Comparison of ENCODE assay signal across 21 cellular contexts in the genomic region with DNA sequence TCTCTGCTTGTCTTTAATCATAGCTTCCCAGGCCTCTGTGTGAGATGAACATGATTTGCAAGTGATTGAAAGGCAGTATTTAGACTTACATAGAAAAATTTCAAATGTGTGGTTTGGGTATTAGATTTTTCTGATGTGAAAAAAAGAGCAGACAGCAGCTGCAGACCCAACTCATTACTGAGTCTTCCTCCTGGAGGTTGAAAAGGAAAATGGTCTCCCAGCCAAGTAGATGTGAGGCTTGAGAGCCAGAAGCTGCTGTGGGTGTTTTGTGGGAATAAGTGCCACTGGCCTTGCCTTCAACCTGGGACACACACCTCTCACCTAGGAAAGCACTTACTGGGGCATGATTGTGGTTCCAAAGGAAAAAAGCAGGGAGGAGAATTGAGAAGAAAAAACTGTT.
DNase-seq lines count a peak whose midpoint lies in the region; ATAC-seq, FAIRE-seq and TF ChIP-seq lines count a peak whose summit lies in the region.
"Had no signal": no experiment of that assay in that cellular context is flagged by ENCODE, and none has a peak within 500 bp of the region (broad histone marks: within the 10 kb centered on the region; RNA-seq: fewer than 3 reads in every experiment).

No MANE protein-coding gene starts in this region.

- H3K9me3 Mint-ChIP-seq in H9 (no peaks in the 10 kb centered on the region), astrocyte (ENCODE audit: unreplicated experiment) (no peaks in the 10 kb centered on the region), mesothelial cell of epicardium (no peaks in the 10 kb centered on the region), osteocyte (ENCODE audit: unreplicated experiment) (no peaks in the 10 kb centered on the region)
- H3K9me3 Mint-ChIP-seq: CD4-positive, alpha-beta T cell had no signal

- H3K27ac ChIP-seq in H9 (ENCODE audit: insufficient read length, low read depth, low read length) (no peak overlapping the region), astrocyte (ENCODE audit: low read depth, low read length) (no peak overlapping the region), mammary epithelial cell (ENCODE audit: insufficient read depth, low read depth, low read length) (no peak overlapping the region), heart right ventricle (no peak overlapping the region)
- H3K27ac ChIP-seq: A549, RWPE1 had no signal

- TF ChIP-seq CTCF in H9 (conservative IDR thresholded peaks at IDR 0.05) (peak; percentile 32; the same call in 1 of the 3 replicates), astrocyte (IDR thresholded peaks at IDR 0.05; ENCODE audit: insufficient read depth, low read depth, low read length) (no peak), mesothelial cell of epicardium (IDR thresholded peaks at IDR 0.05; ENCODE audit: unreplicated experiment) (no peak), osteocyte (IDR thresholded peaks at IDR 0.05) (no peak), mammary epithelial cell (conservative IDR thresholded peaks at IDR 0.05 in 1 of 2, IDR thresholded peaks at IDR 0.05 in 1 of 2; ENCODE audit: extremely low read depth in 1 of 2, insufficient read depth in 1 of 2, low read depth in 1 of 2, low read length in 2 of 2) (no peak), heart right ventricle (IDR thresholded peaks at IDR 0.05) (no peak)

- H3K18ac ChIP-seq in H9 (ENCODE audit: insufficient read length, low read depth, low read length): peak overlapping the region; percentile 4

- H2BK15ac ChIP-seq in H9 (ENCODE audit: low read depth, low read length): no peak overlapping the region

- no peak for ATAC-seq in heart right ventricle
- ATAC-seq: A549, SK-N-SH treated with all-trans-retinoic acid at 6 μM for 48 hours had no signal

- no peak overlapping the region for H4K5ac ChIP-seq in H9 (ENCODE audit: insufficient read length, low read depth, low read length)

- H3K36me3 ChIP-seq in astrocyte (ENCODE audit: insufficient read depth, low read length): peaks cover 20% of the 10 kb centered on the region
- peaks cover 36% of the 10 kb centered on the region for H3K36me3 ChIP-seq in mammary epithelial cell (ENCODE audit: insufficient read depth, low read length)
- peaks cover 0 to 97% (median 24%) of the 10 kb centered on the region in 9 donors for H3K36me3 ChIP-seq in heart right ventricle

- H3K27ac Mint-ChIP-seq in H9: peak overlapping the region; percentile 81 to 96 (median 91); a peak in 6 of 7 replicates
- H3K27ac Mint-ChIP-seq in astrocyte (ENCODE audit: unreplicated experiment): peak overlapping the region; percentile 93
- H3K27ac Mint-ChIP-seq in mesothelial cell of epicardium: peak overlapping the region; percentile 64
- peak overlapping the region; percentile 56 for H3K27ac Mint-ChIP-seq in osteocyte (ENCODE audit: unreplicated experiment)
- H3K27ac Mint-ChIP-seq: CD4-positive, alpha-beta T cell had no signal

- H3K36me3 Mint-ChIP-seq in H9 (ENCODE audit: insufficient read depth in 1 of 3, low read depth in 3 of 3) (peaks cover 10 to 35% (median 12%) of the 10 kb centered on the region in 3 experiments; a peak in 6 of 7 replicates), astrocyte (ENCODE audit: low read depth, unreplicated experiment) (peaks cover 14% of the 10 kb centered on the region), mesothelial cell of epicardium (peaks cover 31% of the 10 kb centered on the region), osteocyte (ENCODE audit: unreplicated experiment) (peaks cover 49% of the 10 kb centered on the region)

- no peaks in the 10 kb centered on the region for H3K79me1 ChIP-seq in H9 (ENCODE audit: insufficient read depth, low read depth, low read length, poor library complexity, severe bottlenecking)

- no peak overlapping the region for H3T11ph ChIP-seq in H9 (ENCODE audit: low read length)

- no peaks in the 10 kb centered on the region for H3K27me3 Mint-ChIP-seq in H9 (ENCODE audit: low read depth)
- no peaks in the 10 kb centered on the region for H3K27me3 Mint-ChIP-seq in astrocyte (ENCODE audit: low read depth, unreplicated experiment)
- no peaks in the 10 kb centered on the region for H3K27me3 Mint-ChIP-seq in mesothelial cell of epicardium (ENCODE audit: low read depth)
- no peaks in the 10 kb centered on the region for H3K27me3 Mint-ChIP-seq in osteocyte (ENCODE audit: unreplicated experiment)
- H3K27me3 Mint-ChIP-seq: CD4-positive, alpha-beta T cell had no signal

- H3K9ac ChIP-seq in H9 (ENCODE audit: extremely low read depth, insufficient read length, low read length): no peak overlapping the region
- no peak overlapping the region for H3K9ac ChIP-seq in astrocyte (ENCODE audit: low read length)
- no peak overlapping the region for H3K9ac ChIP-seq in mammary epithelial cell (ENCODE audit: insufficient read depth, low read length)

- H3K4me3 Mint-ChIP-seq in H9 (no peak overlapping the region), astrocyte (ENCODE audit: unreplicated experiment) (no peak overlapping the region), mesothelial cell of epicardium (no peak overlapping the region), osteocyte (ENCODE audit: unreplicated experiment) (no peak overlapping the region)
- H3K4me3 Mint-ChIP-seq: CD4-positive, alpha-beta T cell had no signal

- no peak overlapping the region for H3K14ac ChIP-seq in H9 (ENCODE audit: insufficient read depth, low read length)

- no peak overlapping the region for H4K8ac ChIP-seq in H9 (replicated peaks; ENCODE audit: insufficient read length, low read depth, low read length)

- H4K20me1 ChIP-seq in H9 (ENCODE audit: control insufficient read depth, insufficient read depth, insufficient read length) (no peaks in the 10 kb centered on the region), astrocyte (ENCODE audit: insufficient read depth, low read length) (no peaks in the 10 kb centered on the region), mammary epithelial cell (ENCODE audit: insufficient read depth, low read length) (no peaks in the 10 kb centered on the region)

- no peak overlapping the region for H4K91ac ChIP-seq in H9 (ENCODE audit: insufficient read length, low read depth, low read length)

- no peaks in the 10 kb centered on the region for H3K4me1 ChIP-seq in H9 (ENCODE audit: insufficient read depth, low read length)
- no peaks in the 10 kb centered on the region for H3K4me1 ChIP-seq in astrocyte (ENCODE audit: insufficient read depth, low read length)
- H3K4me1 ChIP-seq in mammary epithelial cell (ENCODE audit: insufficient read depth, low read length): no peaks in the 10 kb centered on the region
- no peaks in the 10 kb centered on the region for H3K4me1 ChIP-seq in heart right ventricle

- no peaks in the 10 kb centered on the region for H3K23me2 ChIP-seq in H9 (ENCODE audit: insufficient read length, low read depth, low read length, poor library complexity, severe bottlenecking)

- DNase-seq in H9 (no peak), astrocyte (ENCODE audit: low read depth) (no peak), mesothelial cell of epicardium (ENCODE audit: low spot score in 2 of 2, unreplicated experiment in 2 of 2) (no peak), osteocyte (ENCODE audit: extremely low spot score, unreplicated experiment) (no peak), NCI-H2081 treated with DMSO at 0.1 percent for 48 hours (lab: John Stamatoyannopoulos, UW) (no peak), HT-29 (ENCODE audit: low spot score) (no peak), mammary epithelial cell (no peak), heart right ventricle (no peak)
- DNase-seq: CD4-positive, alpha-beta T cell; DMS153; GF-D8; HCEC 1CT; IMR-90; NCI-H1436 treated with DMSO at 0.1 percent for 48 hours; NCI-H2029 treated with DMSO at 0.1 percent for 48 hours; NCI-H524; NCI-H82; SIG-M5 had no signal

- no TSS peak for BruUV-seq in mammary epithelial cell (replicated peaks; lab: Mats Ljungman, UMichigan)

- no peaks in the 10 kb centered on the region for H3K27me3 ChIP-seq in H9 (ENCODE audit: insufficient read depth, low read length)
- H3K27me3 ChIP-seq in astrocyte (ENCODE audit: insufficient read depth, low read length): no peaks in the 10 kb centered on the region
- H3K27me3 ChIP-seq in mammary epithelial cell (ENCODE audit: insufficient read depth, low read length): no peaks in the 10 kb centered on the region
- no peaks in the 10 kb centered on the region for H3K27me3 ChIP-seq in heart right ventricle

- H3K4me1 Mint-ChIP-seq in H9 (peaks cover 30 to 32% of the 10 kb centered on the region in 2 experiments), astrocyte (ENCODE audit: low read depth, unreplicated experiment) (peaks cover 22% of the 10 kb centered on the region), mesothelial cell of epicardium (peaks cover 2% of the 10 kb centered on the region), osteocyte (ENCODE audit: unreplicated experiment) (no peaks in the 10 kb centered on the region)

- no peak overlapping the region for H3K4me2 ChIP-seq in H9 (ENCODE audit: insufficient read depth, insufficient read length, low read length)
- no peak overlapping the region for H3K4me2 ChIP-seq in astrocyte (ENCODE audit: low read length)
- H3K4me2 ChIP-seq in mammary epithelial cell (ENCODE audit: insufficient read depth, low read depth, low read length): no peak overlapping the region
- H3K4me2 ChIP-seq: A549 had no signal

- H2BK120ac ChIP-seq in H9 (ENCODE audit: low read depth, low read length, poor library complexity, severe bottlenecking): no peak overlapping the region

- CTCF ChIA-PET in mammary epithelial cell (lab: Charles Lee; ENCODE audit: low non-redundant PET): no interaction called here

- H3K9me3 ChIP-seq in H9 (ENCODE audit: control insufficient read depth, low read depth, low read length) (no peaks in the 10 kb centered on the region), astrocyte (ENCODE audit: insufficient read depth, low read depth, low read length) (no peaks in the 10 kb centered on the region), mammary epithelial cell (replicated peaks; ENCODE audit: insufficient read depth, low read length) (no peaks in the 10 kb centered on the region), heart right ventricle (no peaks in the 10 kb centered on the region)
- H3K9me3 ChIP-seq: A549 had no signal

- FAIRE-seq in astrocyte (lab: Jason Lieb, UNC): no peak
- FAIRE-seq: A549 had no signal

- H2BK5ac ChIP-seq in H9 (ENCODE audit: insufficient read length, low read length): no peak overlapping the region

- dilution Hi-C loops in mammary epithelial cell (cut with HindIII; ENCODE audit: low sequenced_read_pairs): no loop called here

- no peak overlapping the region for H2BK20ac ChIP-seq in H9 (ENCODE audit: low read depth, low read length, poor library complexity, severe bottlenecking)

- H3K4ac ChIP-seq in H9 (ENCODE audit: low read depth, low read length): no peak overlapping the region

- H3K79me2 ChIP-seq in H9 (ENCODE audit: insufficient read depth, low read length) (no peaks in the 10 kb centered on the region), astrocyte (ENCODE audit: insufficient read depth, low read length) (no peaks in the 10 kb centered on the region), mammary epithelial cell (ENCODE audit: insufficient read depth, low read length) (peaks cover 1% of the 10 kb centered on the region)

- in situ Hi-C loops in mammary epithelial cell (cut with MboI; ENCODE audit: low sequenced_read_pairs in 2 of 2): no loop called here

- intact Hi-C loops in mammary epithelial cell (cut with micrococcal nuclease) (no loop called here), heart right ventricle (cut with DNase I) (no loop called here)

- H2AFZ ChIP-seq in H9 (ENCODE audit: low read length) (no peak overlapping the region), astrocyte (ENCODE audit: low read depth, low read length) (no peak overlapping the region), mammary epithelial cell (ENCODE audit: low read depth, low read length) (no peak overlapping the region)

- H3K4me3 ChIP-seq in astrocyte (ENCODE audit: insufficient read depth, low read depth, low read length) (no peak overlapping the region), mammary epithelial cell (replicated peaks in 1 of 3; ENCODE audit: insufficient read depth in 1 of 3, low read depth in 2 of 3, low read length in 3 of 3) (no peak overlapping the region), heart right ventricle (no peak overlapping the region)
- H3K4me3 ChIP-seq: A549 had no signal

- H2AK5ac ChIP-seq in H9 (ENCODE audit: insufficient read length, low read length): no peak overlapping the region

- H3K56ac ChIP-seq in H9 (ENCODE audit: insufficient read length, low read depth, low read length): no peak overlapping the region

- no peak overlapping the region for H3K23ac ChIP-seq in H9 (ENCODE audit: insufficient read length, low read depth, low read length)

- no peak overlapping the region for H2BK12ac ChIP-seq in H9 (ENCODE audit: insufficient read length, low read depth, low read length)
